In the genomic region with DNA sequence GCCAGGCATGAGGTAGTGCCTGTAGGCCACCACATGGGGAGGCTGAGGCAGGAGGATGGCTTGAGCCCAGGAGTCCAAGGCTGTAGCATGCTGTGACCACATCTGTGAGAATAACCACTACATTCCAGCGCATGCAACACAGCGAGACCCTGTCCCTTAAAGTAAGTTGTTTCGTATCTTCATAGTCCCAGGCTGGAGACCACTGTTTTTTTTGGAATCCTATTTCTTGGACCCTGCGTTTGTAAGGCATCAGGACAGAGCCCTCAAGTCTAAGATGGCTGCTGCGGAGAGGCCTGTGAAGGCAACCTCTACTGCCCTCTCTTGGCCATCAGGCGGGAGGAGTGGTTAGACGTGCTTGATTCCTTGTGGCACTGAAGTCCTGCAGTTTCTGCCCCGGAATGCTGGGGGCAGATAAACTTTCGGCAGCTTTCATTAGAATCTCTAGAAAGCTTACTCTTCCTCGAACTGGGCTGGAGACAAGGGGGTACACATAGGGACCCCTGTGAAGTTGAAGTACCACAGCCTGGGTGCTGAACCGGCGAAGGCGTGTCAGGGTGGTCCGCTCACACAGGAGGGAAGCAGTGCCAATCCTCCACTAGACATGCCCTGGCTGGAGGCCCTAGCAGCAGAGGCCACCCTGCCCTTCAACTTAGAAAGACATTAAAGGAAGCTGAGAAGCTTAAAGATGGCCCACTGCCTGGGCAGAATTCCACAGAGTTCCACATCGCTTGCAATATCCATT, we compare ENCODE assay signal across 8 cellular contexts. TPM values are rescaled to one million over a fixed set of nuclear protein-coding genes. Genes with fewer than 3 reads are reported as not detected.
A peak's percentile ranks its signal among the peaks of the same experiment; 100 is the strongest.
DNase-seq lines count a peak whose midpoint lies in the region; ATAC-seq and TF ChIP-seq lines count a peak whose summit lies in the region.

No MANE protein-coding gene starts in this region.

- 71 to 75% methylated on average over 15 of the region's 15 CpGs for WGBS in GM23248 (ENCODE audit: low coverage in 1 of 2, low lambda C conversion rate in 2 of 2, missing lambda C conversion rate in 2 of 2), 2 experiments
- 57 to 58% methylated on average over 14 to 15 of the region's 15 CpGs for WGBS in body of pancreas, 2 donors
- WGBS in mesendoderm (ENCODE audit: extremely low coverage, insufficient coverage, low lambda C conversion rate) = no CpG with 5 or more reads among the region's 15 CpGs
- whole genome bisulfite sequencing in prostate gland = 59% methylated on average over 14 of the region's 15 CpGs

- H3K79me1 ChIP-seq in mesendoderm (ENCODE audit: low read length) = no peaks in the 10 kb centered on the region

- POLR2A ChIA-PET in PC-3 (lab: Charles Lee; ENCODE audit: unreplicated experiment) = no interaction called here

- no peak overlapping the region for H3K27ac ChIP-seq in GM23248
- H3K27ac ChIP-seq in PC-3 (ENCODE audit: low read length) = no peak overlapping the region
- no peak overlapping the region for H3K27ac ChIP-seq in body of pancreas
- H3K27ac ChIP-seq in mesendoderm (ENCODE audit: low read depth, low read length) = no peak overlapping the region
- no peak overlapping the region for H3K27ac ChIP-seq in uterus
- H3K27ac ChIP-seq in prostate gland = no peak overlapping the region

- BruUV-seq in PC-3 (replicated peaks; lab: Mats Ljungman, UMichigan) = no TSS peak

- peak; percentile 87 for TF ChIP-seq CTCF in PC-3 (conservative IDR thresholded peaks at IDR 0.05; ENCODE audit: low read depth, low read length)
- TF ChIP-seq CTCF in body of pancreas (IDR thresholded peaks at IDR 0.05) = peak in 5 of 7 experiments; percentile 14 to 44 (median 34)
- TF ChIP-seq CTCF in uterus (IDR thresholded peaks at IDR 0.05) = no peak
- peak in 2 of 4 experiments; percentile 21 to 54 for TF ChIP-seq CTCF in prostate gland (IDR thresholded peaks at IDR 0.05)

- no peak overlapping the region for H3K4ac ChIP-seq in mesendoderm (ENCODE audit: low read depth, low read length)

- H3F3A ChIP-seq in GM23248 (ENCODE audit: insufficient read depth) (no peaks in the 10 kb centered on the region), PC-3 (ENCODE audit: low read length, unreplicated experiment) (no peaks in the 10 kb centered on the region)

- H2BK15ac ChIP-seq in mesendoderm (replicated peaks; ENCODE audit: low read depth) = no peak overlapping the region

- H2BK5ac ChIP-seq in mesendoderm (ENCODE audit: low read length) = no peak overlapping the region

- no peak overlapping the region for H3K56ac ChIP-seq in mesendoderm (ENCODE audit: low read length)

- H3K79me2 ChIP-seq in GM23248 (ENCODE audit: insufficient read depth) (no peaks in the 10 kb centered on the region), PC-3 (ENCODE audit: low read length) (no peaks in the 10 kb centered on the region), mesendoderm (ENCODE audit: control insufficient read depth, insufficient read depth, low read length) (no peaks in the 10 kb centered on the region)

- no peaks in the 10 kb centered on the region for H4K20me1 ChIP-seq in GM23248 (ENCODE audit: insufficient read depth)
- H4K20me1 ChIP-seq in PC-3 (ENCODE audit: low read length) = no peaks in the 10 kb centered on the region

- H3K27me3 ChIP-seq in GM23248 (replicated peaks; ENCODE audit: insufficient read depth) = no peaks in the 10 kb centered on the region
- H3K27me3 ChIP-seq in PC-3 (ENCODE audit: low read length) = no peaks in the 10 kb centered on the region
- H3K27me3 ChIP-seq in body of pancreas = no peaks in the 10 kb centered on the region
- H3K27me3 ChIP-seq in mesendoderm (ENCODE audit: insufficient read depth, low read length, poor library complexity) = no peaks in the 10 kb centered on the region
- no peaks in the 10 kb centered on the region for H3K27me3 ChIP-seq in uterus
- no peaks in the 10 kb centered on the region for H3K27me3 ChIP-seq in prostate gland (replicated peaks; ENCODE audit: insufficient read depth)

- no peak overlapping the region for H2AK5ac ChIP-seq in mesendoderm (ENCODE audit: low read length)

- intact Hi-C loops in PC-3 (cut with micrococcal nuclease) (loop anchor here (2.0 to 5.0 kb wide), 3 partner anchors 42 to 100 kb away; a partner anchor contains a TSS), body of pancreas (cut with DNase I) (no loop called here), uterus (cut with DNase I; ENCODE audit: low total_unique reads) (no loop called here), prostate gland (cut with DNase I) (no loop called here)

- in situ Hi-C loops in GM23248 (cut with MboI) = no loop called here

- H3K9me2 ChIP-seq in GM23248 (ENCODE audit: insufficient read depth) (no peaks in the 10 kb centered on the region), PC-3 (replicated peaks; ENCODE audit: low read length) (no peaks in the 10 kb centered on the region)

- H3K9me3 ChIP-seq in GM23248 (ENCODE audit: low read depth) (no peaks in the 10 kb centered on the region), PC-3 (ENCODE audit: low read length) (no peaks in the 10 kb centered on the region), body of pancreas (no peaks in the 10 kb centered on the region), uterus (no peaks in the 10 kb centered on the region), prostate gland (no peaks in the 10 kb centered on the region)

- peak overlapping the region; percentile 57 for H2AFZ ChIP-seq in GM23248
- H2AFZ ChIP-seq in PC-3 (ENCODE audit: low read length) = peak overlapping the region; percentile 83

- H4K5ac ChIP-seq in mesendoderm (ENCODE audit: low read length) = no peak overlapping the region

- no peak overlapping the region for H3K23ac ChIP-seq in mesendoderm (ENCODE audit: low read length)

- H2BK120ac ChIP-seq in mesendoderm (ENCODE audit: low read depth, low read length) = no peak overlapping the region

- DNase-seq in CD1c-positive myeloid dendritic cell (ENCODE audit: extremely low spot score) = peak; percentile 65
- DNase-seq in GM23248 = peak; percentile 48
- peak; percentile 70 for DNase-seq in PC-3
- DNase-seq in body of pancreas = peak; percentile 33 to 51 (median 42)
- peak; percentile 93 for DNase-seq in mesendoderm
- DNase-seq in uterus = no peak
- DNase-seq in prostate gland (ENCODE audit: low spot score) = no peak

- no peaks in the 10 kb centered on the region for H3K36me3 ChIP-seq in GM23248 (ENCODE audit: low read depth)
- H3K36me3 ChIP-seq in PC-3 (ENCODE audit: low read depth, low read length) = peaks cover 2% of the 10 kb centered on the region; the same call in 1 of the 2 replicates
- H3K36me3 ChIP-seq in body of pancreas (replicated peaks in 1 of 2; ENCODE audit: insufficient read depth in 1 of 2, low read depth in 2 of 2) = no peaks in the 10 kb centered on the region
- H3K36me3 ChIP-seq in mesendoderm (ENCODE audit: control insufficient read depth, insufficient read depth, low read length) = peaks cover 2% of the 10 kb centered on the region
- no peaks in the 10 kb centered on the region for H3K36me3 ChIP-seq in uterus
- H3K36me3 ChIP-seq in prostate gland = no peaks in the 10 kb centered on the region

- H3K18ac ChIP-seq in mesendoderm (ENCODE audit: low read length) = no peak overlapping the region

- H4K8ac ChIP-seq in mesendoderm (ENCODE audit: low read depth, low read length) = no peak overlapping the region

- H3K4me3 ChIP-seq in GM23248 (no peak overlapping the region), PC-3 (ENCODE audit: low read length) (no peak overlapping the region), body of pancreas (no peak overlapping the region), mesendoderm (ENCODE audit: low read length) (no peak overlapping the region), uterus (no peak overlapping the region), prostate gland (no peak overlapping the region)

- CTCF ChIA-PET in PC-3 (lab: Charles Lee) = interaction anchor here (0.5 to 1.0 kb wide), 2 partner anchors 90 to 106 kb away, joined by 3 to 4 read pairs; no protein-coding TSS in a partner anchor

- H3K9ac ChIP-seq in GM23248 = no peak overlapping the region
- H3K9ac ChIP-seq in PC-3 (ENCODE audit: low read length) = no peak overlapping the region
- no peak overlapping the region for H3K9ac ChIP-seq in mesendoderm (ENCODE audit: low read length)

- H3K4me2 ChIP-seq in GM23248 (ENCODE audit: unreplicated experiment) = no peak overlapping the region
- no peak overlapping the region for H3K4me2 ChIP-seq in PC-3 (ENCODE audit: low read length)
- H3K4me2 ChIP-seq in mesendoderm (ENCODE audit: low read length) = no peak overlapping the region

- TF ChIP-seq POLR2A in body of pancreas (IDR thresholded peaks at IDR 0.05) (no peak), uterus (IDR thresholded peaks at IDR 0.05) (no peak), prostate gland (IDR thresholded peaks at IDR 0.05) (no peak)

- ATAC-seq in PC-3 = peak; percentile 93
- peak; percentile 35 for ATAC-seq in body of pancreas
- ATAC-seq in HG03175 (IDR thresholded peaks at IDR 0.05; ENCODE audit: unreplicated experiment) = no peak

- H3K4me1 ChIP-seq in GM23248 (ENCODE audit: insufficient read depth) = no peaks in the 10 kb centered on the region
- H3K4me1 ChIP-seq in PC-3 (ENCODE audit: insufficient read depth, low read length) = no peaks in the 10 kb centered on the region
- H3K4me1 ChIP-seq in body of pancreas = no peaks in the 10 kb centered on the region
- no peaks in the 10 kb centered on the region for H3K4me1 ChIP-seq in mesendoderm (ENCODE audit: control insufficient read depth, low read depth, low read length)
- no peaks in the 10 kb centered on the region for H3K4me1 ChIP-seq in uterus
- H3K4me1 ChIP-seq in prostate gland (replicated peaks) = no peaks in the 10 kb centered on the region

RNA-seq across cellular contexts. Expression of a gene that starts 36.6 kb away (rescaled TPM):
- total RNA-seq in GM23248 (2014; rRNA removed; shearing (Covaris generic)) = 5.2 and 7.2 TPM in 2 replicates
- 16.5 and 17.0 TPM in 2 replicates for polyA plus RNA-seq in GM23248 (2016; fragmentation: Nextera tagmentation; extraction: Ambion mirVana)
- total RNA-seq in PC-3 (2014; rRNA removed) (14.8 and 15.5 TPM in 2 replicates), body of pancreas (1 to 10 TPM; 2.6 to 4.0 TPM), uterus (1 to 10 TPM; 3.8 to 7.6 (median 6.0) TPM), prostate gland (10 to 100 TPM in 1 of 2 donors, 1 to 10 TPM in 1; 6.6 to 14.5 TPM)
- 8.1 TPM for polyA plus RNA-seq in mesendoderm (2013, experiment 1 of 2)
- 8.2 TPM for polyA plus RNA-seq in mesendoderm (2013, experiment 2 of 2)

RNA-seq across cellular contexts. Expression of a gene that starts 41.6 kb away (rescaled TPM):
- not detected in 2 replicates for total RNA-seq in GM23248 (2014; rRNA removed; shearing (Covaris generic))
- polyA plus RNA-seq in GM23248 (2016; fragmentation: Nextera tagmentation; extraction: Ambion mirVana) = 9.4 and 13.9 TPM in 2 replicates
- 0.26 and 1.7 TPM in 2 replicates for total RNA-seq in PC-3 (2014; rRNA removed)
- not detected for total RNA-seq in body of pancreas
- polyA plus RNA-seq in mesendoderm (2013, experiment 1 of 2) = 7.5 TPM
- polyA plus RNA-seq in mesendoderm (2013, experiment 2 of 2) = 7.4 TPM
- not detected for total RNA-seq in uterus
- total RNA-seq in prostate gland = 1 to 10 TPM; 6.2 to 9.0 TPM

RNA-seq across cellular contexts. Expression of a gene that starts 44.1 kb away (rescaled TPM):
- total RNA-seq in GM23248 (2014; rRNA removed; shearing (Covaris generic)) = 64.3 and 74.7 TPM in 2 replicates
- 74.4 and 79.5 TPM in 2 replicates for polyA plus RNA-seq in GM23248 (2016; fragmentation: Nextera tagmentation; extraction: Ambion mirVana)
- total RNA-seq in PC-3 (2014; rRNA removed) (41.4 and 42.6 TPM in 2 replicates), body of pancreas (10 to 100 TPM; 28.7 to 36.8 TPM), uterus (100 to 1,000 TPM in 1 of 4 donors, 10 to 100 TPM in 3; 21.8 to 180 (median 47.1) TPM), prostate gland (100 to 1,000 TPM in 1 of 2 donors, 10 to 100 TPM in 1; 48.2 to 110 TPM)
- 47.8 TPM for polyA plus RNA-seq in mesendoderm (2013, experiment 1 of 2)
- polyA plus RNA-seq in mesendoderm (2013, experiment 2 of 2) = 48.1 TPM

Comparison
In these comparisons a context has a peak if more than half of its experiments do, and no peak if none do; other contexts are left out.
1. DNase-seq: peak in CD1c-positive myeloid dendritic cell (single experiment), GM23248 (single experiment), PC-3 (single experiment), body of pancreas (4 of 4) and mesendoderm (single experiment); none in uterus (0 of 2) and prostate gland (single experiment).
2. CTCF ChIP-seq: peak in PC-3 (single experiment) and body of pancreas (5 of 7); none in uterus (0 of 4).